ENCODE assay signal across 15 cellular contexts in genomic region chr2:132478669-132479068, GRCh38.
"Had no signal": no experiment of that assay in that cellular context is flagged by ENCODE, and none has a peak within 500 bp of the region (broad histone marks: within the 10 kb centered on the region; RNA-seq: fewer than 3 reads in every experiment).

No MANE protein-coding gene starts in this region.

- ATAC-seq: effector memory CD8-positive, alpha-beta T cell; left lobe of liver; naive thymus-derived CD8-positive, alpha-beta T cell had no signal

- DNase-seq: activated CD4-positive, alpha-beta T cell treated with anti-CD3 and anti-CD28 coated beads, Interleukin-2, amount 10 ng/mL, durations not matched to agents 7 days and 5 days; activated CD8-positive, alpha-beta memory T cell treated with anti-CD3 and anti-CD28 coated beads for 24 hours; activated gamma-delta T cell treated with Interleukin-2 at 50 U/mL for 16 hours; cerebellar nuclear complex; effector memory CD8-positive, alpha-beta T cell; naive thymus-derived CD8-positive, alpha-beta T cell; retina; stimulated activated CD4-positive, alpha-beta T cell treated with anti-CD3 and anti-CD28 coated beads, Interleukin-12 subunit alpha, Interleukin-12 subunit beta, amount 100 ng/mL, for 4 hours; stimulated activated CD4-positive, alpha-beta T cell treated with anti-CD3 and anti-CD28 coated beads, Interleukin-2, amount 100 ng/mL, for 24 hours; T-helper 2 cell; thyroid gland had no signal

- H3K9me3 ChIP-seq: breast epithelium, neutrophil, thyroid gland had no signal

- H3K27me3 ChIP-seq: breast epithelium, neutrophil, thyroid gland had no signal

- H3K4me3 ChIP-seq: breast epithelium, thyroid gland had no signal

- H3K4me1 ChIP-seq: breast epithelium, thyroid gland had no signal

- H3K27ac ChIP-seq: breast epithelium, epithelial cell of prostate, neutrophil, thyroid gland had no signal

- H3K36me3 ChIP-seq: breast epithelium, neutrophil, thyroid gland had no signal
